Comparison of ENCODE assay signal across 11 cellular contexts in genomic region chr5:159459951-159460538, GRCh38.
DNase-seq lines count a peak whose midpoint lies in the region; ATAC-seq and TF ChIP-seq lines count a peak whose summit lies in the region.
"Had no signal": no experiment of that assay in that cellular context is flagged by ENCODE, and none has a peak within 500 bp of the region (broad histone marks: within the 10 kb centered on the region; RNA-seq: fewer than 3 reads in every experiment).

No MANE protein-coding gene starts in this region.

- H3K27me3 ChIP-seq in osteoblast (ENCODE audit: insufficient read depth, low read length): no peaks in the 10 kb centered on the region
- H3K27me3 ChIP-seq: cardiac muscle cell had no signal

- peak overlapping the region; percentile 91 for H3K27ac Mint-ChIP-seq in activated B cell treated with CpG ODN at 0.5 μM for 24 hours
- H3K27ac Mint-ChIP-seq in naive thymus-derived CD8-positive, alpha-beta T cell: no peak overlapping the region

- no peaks in the 10 kb centered on the region for H3K36me3 Mint-ChIP-seq in activated B cell treated with CpG ODN at 0.5 μM for 24 hours (ENCODE audit: low read depth)
- H3K36me3 Mint-ChIP-seq in naive thymus-derived CD8-positive, alpha-beta T cell: no peaks in the 10 kb centered on the region

- ATAC-seq in HG03342 (IDR thresholded peaks at IDR 0.05; ENCODE audit: unreplicated experiment): peak; percentile 43
- peak; percentile 51 for ATAC-seq in activated B cell treated with CpG ODN at 0.5 μM for 24 hours (ENCODE audit: low read depth)
- ATAC-seq in naive thymus-derived CD8-positive, alpha-beta T cell: no peak

- TF ChIP-seq CTCF in activated B cell treated with CpG ODN at 0.5 μM for 24 hours (IDR thresholded peaks at IDR 0.05) (no peak), osteoblast (IDR thresholded peaks at IDR 0.05; ENCODE audit: extremely low read depth, low read depth, low read length) (no peak)

- POLR2A ChIA-PET in activated B cell treated with CpG ODN at 0.5 μM for 24 hours (lab: Charles Lee): interaction anchor here (1.0 kb wide), 1 partner anchor 9 kb away, joined by 3 read pairs; no protein-coding TSS in a partner anchor
- POLR2A ChIA-PET in naive thymus-derived CD8-positive, alpha-beta T cell (lab: Charles Lee): no interaction called here

- H3K4me3 ChIP-seq in osteoblast (ENCODE audit: insufficient read depth, low read length): peak overlapping the region; percentile 10
- H3K4me3 ChIP-seq: cardiac muscle cell had no signal

- no peaks in the 10 kb centered on the region for H3K36me3 ChIP-seq in osteoblast (ENCODE audit: insufficient read depth, low read length)
- H3K36me3 ChIP-seq: cardiac muscle cell had no signal

- DNase-seq in SIG-M5 treated with dmso at 0.1 percent for 504 hours (lab: John Stamatoyannopoulos, UW; ENCODE audit: unreplicated experiment) (peak; percentile 82), SIG-M5 (lab: John Stamatoyannopoulos, UW) (no peak), activated B cell treated with CpG ODN at 0.5 μM for 24 hours (no peak), osteoblast (ENCODE audit: insufficient read length, low spot score, missing footprints) (no peak), NCI-H526 treated with DMSO at 0.1 percent for 48 hours (lab: John Stamatoyannopoulos, UW) (no peak), amniotic stem cell (lab: John Stamatoyannopoulos, UW) (no peak)
- DNase-seq in naive thymus-derived CD8-positive, alpha-beta T cell: no peak
- DNase-seq: ACHN; stimulated activated CD8-positive, alpha-beta memory T cell treated with anti-CD3 and anti-CD28 coated beads, Interleukin-4, amount 100 ng/mL, for 48 hours had no signal

- CTCF ChIA-PET in activated B cell treated with CpG ODN at 0.5 μM for 24 hours (lab: Charles Lee): no interaction called here

- intact Hi-C loops in activated B cell treated with CpG ODN at 0.5 μM for 24 hours (cut with micrococcal nuclease): loop anchor here (2.0 to 5.0 kb wide), 3 partner anchors 313 to 1007 kb away; partner anchors contain the start of gene TTC1

- H3K4me1 Mint-ChIP-seq in activated B cell treated with CpG ODN at 0.5 μM for 24 hours: peaks cover 53% of the 10 kb centered on the region
- peaks cover 0 to 20% (median 2%) of the 10 kb centered on the region in 4 donors for H3K4me1 Mint-ChIP-seq in naive thymus-derived CD8-positive, alpha-beta T cell

- peak overlapping the region; percentile 59 for H3K4me2 ChIP-seq in osteoblast (ENCODE audit: insufficient read depth, low read length)

- H3K9me3 ChIP-seq in osteoblast (ENCODE audit: low read depth, low read length): no peaks in the 10 kb centered on the region

- H3K4me3 Mint-ChIP-seq in activated B cell treated with CpG ODN at 0.5 μM for 24 hours: peak overlapping the region; percentile 41
- H3K4me3 Mint-ChIP-seq in naive thymus-derived CD8-positive, alpha-beta T cell: no peak overlapping the region

- no peaks in the 10 kb centered on the region for H3K27me3 Mint-ChIP-seq in activated B cell treated with CpG ODN at 0.5 μM for 24 hours
- peaks cover 0 to 12% (median 7%) of the 10 kb centered on the region in 5 donors for H3K27me3 Mint-ChIP-seq in naive thymus-derived CD8-positive, alpha-beta T cell

- H3K9me3 Mint-ChIP-seq in activated B cell treated with CpG ODN at 0.5 μM for 24 hours: no peaks in the 10 kb centered on the region
- no peaks in the 10 kb centered on the region for H3K9me3 Mint-ChIP-seq in naive thymus-derived CD8-positive, alpha-beta T cell

- H3K27ac ChIP-seq in osteoblast (ENCODE audit: low read depth, low read length): no peak overlapping the region
- H3K27ac ChIP-seq: cardiac muscle cell had no signal

- H2AFZ ChIP-seq in osteoblast (ENCODE audit: low read length): peak overlapping the region; percentile 16

- no peaks in the 10 kb centered on the region for H4K20me1 ChIP-seq in osteoblast (ENCODE audit: insufficient read depth, low read length)

- no peaks in the 10 kb centered on the region for H3K79me2 ChIP-seq in osteoblast (ENCODE audit: insufficient read depth, low read length)

- H3K4me1 ChIP-seq in osteoblast (ENCODE audit: insufficient read depth, low read length): peaks cover 9% of the 10 kb centered on the region

Comparison
In these comparisons a context has a peak if more than half of its experiments do, and no peak if none do; other contexts are left out.
1. ATAC-seq: peak in HG03342 (single experiment) and activated B cell treated with CpG ODN at 0.5 μM for 24 hours (single experiment); none in naive thymus-derived CD8-positive, alpha-beta T cell (0 of 2).